29 cellular contexts compared by ENCODE assay signal in genomic region chr7:2849941-2850766, GRCh38.
"Had no signal": no experiment of that assay in that cellular context is flagged by ENCODE, and none has a peak within 500 bp of the region (broad histone marks: within the 10 kb centered on the region; RNA-seq: fewer than 3 reads in every experiment).

No MANE protein-coding gene starts in this region.

- H3K27me3 Mint-ChIP-seq: activated naive CD4-positive, alpha-beta T cell treated with anti-CD3 and anti-CD28 coated beads, Interleukin-2, amount 10 ng/mL, durations not matched to agents 7 days and 5 days; naive B cell had no signal

- FAIRE-seq: keratinocyte, pancreas, TTC549 had no signal

- H3K27ac ChIP-seq: breast epithelium, colonic mucosa, gastroesophageal sphincter, hepatocyte, pancreas, psoas muscle, tibial nerve, uterus, VCaP had no signal

- DNase-seq: activated CD4-positive, alpha-beta T cell treated with anti-CD3 and anti-CD28 coated beads for 4 hours; activated CD4-positive, alpha-beta T cell treated with anti-CD3 and anti-CD28 coated beads, Interleukin-2, amount 50 U/mL, for 4 hours; activated gamma-delta T cell; activated naive CD4-positive, alpha-beta T cell treated with anti-CD3 and anti-CD28 coated beads, Interleukin-2, amount 10 ng/mL, durations not matched to agents 7 days and 5 days; activated naive CD8-positive, alpha-beta T cell treated with anti-CD3 and anti-CD28 coated beads, Interleukin-2, amount 10 ng/mL, durations not matched to agents 7 days and 5 days; activated T-cell treated with anti-CD3 and anti-CD28 coated beads for 4 hours; cerebellar nuclear complex; colonic mucosa; effector CD8-positive, alpha-beta T cell; left cardiac atrium; naive B cell; nucleus accumbens; pancreas; psoas muscle; stimulated activated CD4-positive, alpha-beta T cell treated with anti-CD3 and anti-CD28 coated beads, Interleukin-15, amount 100 ng/mL, for 24 hours; stimulated activated CD4-positive, alpha-beta T cell treated with anti-CD3 and anti-CD28 coated beads, Interleukin-2, amount 100 ng/mL, for 24 hours; stimulated activated naive CD4-positive, alpha-beta T cell; T-helper 9 cell; uterus had no signal

- H3K36me3 ChIP-seq: breast epithelium, colonic mucosa, gastroesophageal sphincter, pancreas, tibial nerve, uterus had no signal

- H3K9me3 ChIP-seq: breast epithelium, colonic mucosa, gastroesophageal sphincter, pancreas, psoas muscle, tibial nerve, uterus had no signal

- H3K27ac Mint-ChIP-seq: activated naive CD8-positive, alpha-beta T cell treated with anti-CD3 and anti-CD28 coated beads, Interleukin-2, amount 10 ng/mL, durations not matched to agents 7 days and 5 days; activated T-helper 1 cell treated with anti-CD3 and anti-CD28 coated beads, Interleukin-12 subunit alpha, Interleukin-12 subunit beta, Interleukin-2, Interleukin-4 antibody, amounts not matched to agents 30 ng/mL and 10 ng/mL and 1 ng/mL, durations not matched to agents 14 hours and 24 hours and 36 hours; mesothelial cell of epicardium; naive B cell had no signal

- H3K4me2 ChIP-seq: hepatocyte had no signal

- H3K4me1 ChIP-seq: breast epithelium, colonic mucosa, gastroesophageal sphincter, pancreas, psoas muscle, tibial nerve, uterus had no signal

- H3K4me3 Mint-ChIP-seq: activated naive CD4-positive, alpha-beta T cell treated with anti-CD3 and anti-CD28 coated beads, Interleukin-2, amount 10 ng/mL, durations not matched to agents 7 days and 5 days; activated naive CD8-positive, alpha-beta T cell treated with anti-CD3 and anti-CD28 coated beads, Interleukin-2, amount 10 ng/mL, durations not matched to agents 7 days and 5 days; activated T-helper 1 cell treated with anti-CD3 and anti-CD28 coated beads, Interleukin-12 subunit alpha, Interleukin-12 subunit beta, Interleukin-2, Interleukin-4 antibody, amounts not matched to agents 30 ng/mL and 10 ng/mL and 1 ng/mL, durations not matched to agents 14 hours and 24 hours and 36 hours; mesothelial cell of epicardium; naive B cell; neural crest cell had no signal

- H3K36me3 Mint-ChIP-seq: activated naive CD4-positive, alpha-beta T cell treated with anti-CD3 and anti-CD28 coated beads, Interleukin-2, amount 10 ng/mL, durations not matched to agents 7 days and 5 days; activated naive CD8-positive, alpha-beta T cell treated with anti-CD3 and anti-CD28 coated beads, Interleukin-2, amount 10 ng/mL, durations not matched to agents 7 days and 5 days; mesothelial cell of epicardium; naive B cell had no signal

- H2AFZ ChIP-seq: hepatocyte had no signal

- H3K27me3 ChIP-seq: breast epithelium, colonic mucosa, gastroesophageal sphincter, hepatocyte, pancreas, tibial nerve, uterus had no signal

- H3K4me1 Mint-ChIP-seq: mesothelial cell of epicardium had no signal

- H3K9me3 Mint-ChIP-seq: activated naive CD4-positive, alpha-beta T cell treated with anti-CD3 and anti-CD28 coated beads, Interleukin-2, amount 10 ng/mL, durations not matched to agents 7 days and 5 days; activated naive CD8-positive, alpha-beta T cell treated with anti-CD3 and anti-CD28 coated beads, Interleukin-2, amount 10 ng/mL, durations not matched to agents 7 days and 5 days; activated T-helper 1 cell treated with anti-CD3 and anti-CD28 coated beads, Interleukin-12 subunit alpha, Interleukin-12 subunit beta, Interleukin-2, Interleukin-4 antibody, amounts not matched to agents 30 ng/mL and 10 ng/mL and 1 ng/mL, durations not matched to agents 14 hours and 24 hours and 36 hours; naive B cell had no signal

- H3K4me3 ChIP-seq: breast epithelium, colonic mucosa, gastroesophageal sphincter, hepatocyte, pancreas, psoas muscle, tibial nerve, uterus had no signal

- H3K79me2 ChIP-seq: hepatocyte had no signal

- ATAC-seq: gastroesophageal sphincter, left cardiac atrium, pancreas, psoas muscle had no signal
